9 cellular contexts compared by ENCODE assay signal in the genomic region with DNA sequence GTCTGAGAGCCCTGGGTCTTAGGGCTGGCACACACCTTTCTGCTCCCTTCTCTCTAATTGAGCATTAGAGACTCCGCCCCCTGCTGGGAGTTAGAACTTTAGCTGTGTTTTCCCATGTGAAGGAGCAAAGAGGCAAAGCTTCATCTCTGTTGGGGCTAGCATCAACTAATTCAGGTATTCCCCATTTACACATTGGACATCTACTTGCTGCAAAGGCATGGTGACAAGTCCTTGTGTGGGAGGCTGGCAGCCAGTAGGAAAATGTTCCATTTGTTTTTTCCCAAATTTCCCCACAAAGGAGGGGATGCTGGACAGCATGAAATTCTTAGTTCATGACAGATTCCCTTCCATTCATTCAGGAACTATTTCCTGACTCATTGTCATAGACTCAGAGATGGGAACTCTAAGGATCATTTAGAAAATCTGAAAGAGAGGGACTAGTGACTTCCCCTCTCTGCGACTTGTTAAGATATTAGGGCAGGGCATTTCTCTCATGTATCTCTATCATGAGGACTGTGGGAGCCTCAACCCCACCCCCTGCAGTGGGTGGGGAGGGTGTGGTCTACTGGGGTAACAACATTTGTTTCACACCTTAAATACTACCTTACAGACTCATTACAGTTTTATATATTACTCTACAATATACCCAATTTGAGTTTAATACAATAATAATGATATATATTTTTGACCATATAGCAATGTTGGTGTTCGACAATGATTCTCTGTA. TPM values are rescaled to one million over a fixed set of nuclear protein-coding genes. Genes with fewer than 3 reads are reported as not detected.
DNase-seq lines count a peak whose midpoint lies in the region; FAIRE-seq and TF ChIP-seq lines count a peak whose summit lies in the region.
"Had no signal": no experiment of that assay in that cellular context is flagged by ENCODE, and none has a peak within 500 bp of the region (broad histone marks: within the 10 kb centered on the region; RNA-seq: fewer than 3 reads in every experiment).

No MANE protein-coding gene starts in this region.

- peak overlapping the region; percentile 55 for H3K4me3 ChIP-seq in skeletal muscle satellite cell (ENCODE audit: low read length)

- H3K36me3 ChIP-seq in skeletal muscle satellite cell (ENCODE audit: insufficient read depth, low read length): peaks cover 28% of the 10 kb centered on the region

- no peaks in the 10 kb centered on the region for H3K9me3 ChIP-seq in skeletal muscle satellite cell (replicated peaks; ENCODE audit: low read length)

- peaks cover 69% of the 10 kb centered on the region for H3K4me1 ChIP-seq in skeletal muscle satellite cell (ENCODE audit: control insufficient read depth, insufficient read depth, low read length)

- no peak for DNase-seq in GM10248 (ENCODE audit: extremely low spot score)
- peak; percentile 82 for DNase-seq in RCC 7860 (ENCODE audit: low spot score)
- no peak for DNase-seq in nucleus accumbens (lab: John Stamatoyannopoulos, UW)
- no peak for DNase-seq in GF-D8 (lab: John Stamatoyannopoulos, UW)
- no peak for DNase-seq in NCI-H1092 (lab: John Stamatoyannopoulos, UW)
- DNase-seq in GOT3 (lab: John Stamatoyannopoulos, UW): no peak
- DNase-seq: NCI-H510A had no signal

- peaks cover 88% of the 10 kb centered on the region for H3K36me3 Mint-ChIP-seq in dendritic cell treated with granulocyte-macrophage colony-stimulating factor and Interleukin-4, amounts not matched to agents 40 ng/mL and 50 ng/mL, for 4 days (ENCODE audit: low read depth)

- H3K4me3 Mint-ChIP-seq in dendritic cell treated with granulocyte-macrophage colony-stimulating factor and Interleukin-4, amounts not matched to agents 40 ng/mL and 50 ng/mL, for 4 days: peak overlapping the region; percentile 87

- H3K9ac ChIP-seq in skeletal muscle satellite cell (ENCODE audit: low read depth, low read length): peak overlapping the region; percentile 62

- no peaks in the 10 kb centered on the region for H3K9me3 Mint-ChIP-seq in dendritic cell treated with granulocyte-macrophage colony-stimulating factor and Interleukin-4, amounts not matched to agents 40 ng/mL and 50 ng/mL, for 4 days

- FAIRE-seq in RCC 7860 (lab: Jason Lieb, UNC): peak; percentile 76

- CTCF ChIA-PET in GM10248 (lab: Yijun Ruan, JAX): interaction anchor here (0.7 to 5.4 kb wide), 8 partner anchors 8 to 133 kb away, joined by 3 to 24 read pairs (median 8); no protein-coding TSS in a partner anchor

- H3K4me2 ChIP-seq in skeletal muscle satellite cell (ENCODE audit: low read length): peak overlapping the region; percentile 91

- no peaks in the 10 kb centered on the region for H3K27me3 Mint-ChIP-seq in dendritic cell treated with granulocyte-macrophage colony-stimulating factor and Interleukin-4, amounts not matched to agents 40 ng/mL and 50 ng/mL, for 4 days

- peak; percentile 25 for TF ChIP-seq CTCF in GM10248 (IDR thresholded peaks at IDR 0.05; ENCODE audit: control extremely low read depth, extremely low read depth, low read depth, missing control alignments)

- POLR2A ChIA-PET in GM10248 (lab: Yijun Ruan, JAX): interaction anchor here (1.7 kb wide), 1 partner anchor 23 kb away, joined by 5 read pairs; no protein-coding TSS in a partner anchor

- intact Hi-C loops in dendritic cell treated with granulocyte-macrophage colony-stimulating factor and Interleukin-4, amounts not matched to agents 40 ng/mL and 50 ng/mL, for 4 days (cut with micrococcal nuclease): no loop called here

- H3K4me1 Mint-ChIP-seq in dendritic cell treated with granulocyte-macrophage colony-stimulating factor and Interleukin-4, amounts not matched to agents 40 ng/mL and 50 ng/mL, for 4 days (ENCODE audit: low read depth): peaks cover 75% of the 10 kb centered on the region

- H3K27ac Mint-ChIP-seq in dendritic cell treated with granulocyte-macrophage colony-stimulating factor and Interleukin-4, amounts not matched to agents 40 ng/mL and 50 ng/mL, for 4 days: peak overlapping the region; percentile 91

- no peaks in the 10 kb centered on the region for H3K27me3 ChIP-seq in skeletal muscle satellite cell (ENCODE audit: control insufficient read depth, insufficient read depth, low read length)

RNA-seq across cellular contexts. Expression of gene CD44, which starts 3.7 kb away (rescaled TPM):
- 298 TPM in 2 replicates for total RNA-seq in skeletal muscle satellite cell (2012; rRNA removed)
